In genomic region chrX:74506310-74507115, GRCh38 we compare ENCODE assay signal across 11 cellular contexts.
A peak's percentile ranks its signal among the peaks of the same experiment; 100 is the strongest.
DNase-seq lines count a peak whose midpoint lies in the region; ATAC-seq and TF ChIP-seq lines count a peak whose summit lies in the region.
"Had no signal": no experiment of that assay in that cellular context is flagged by ENCODE, and none has a peak within 500 bp of the region (broad histone marks: within the 10 kb centered on the region; RNA-seq: fewer than 3 reads in every experiment).

No MANE protein-coding gene starts in this region.

- no peak for TF ChIP-seq CTCF in GM12864 (IDR thresholded peaks at IDR 0.05; ENCODE audit: low read depth, low read length, missing control alignments)

- ATAC-seq in GM19328 (IDR thresholded peaks at IDR 0.05; ENCODE audit: unreplicated experiment) = peak; percentile 62
- peak; percentile 96 for ATAC-seq in HG02678 (IDR thresholded peaks at IDR 0.05; ENCODE audit: unreplicated experiment)
- peak; percentile 90 for ATAC-seq in HG03439 (IDR thresholded peaks at IDR 0.05; ENCODE audit: unreplicated experiment)
- ATAC-seq: activated T-cell treated with anti-CD3 and anti-CD28 coated beads, Interleukin-2, amount 50 U/mL, for 4 hours had no signal

- DNase-seq in GM12864 (ENCODE audit: low read depth) (peak; percentile 18), GOT3 (lab: John Stamatoyannopoulos, UW) (no peak), retina (no peak), NCI-H187 treated with DMSO at 0.1 percent for 48 hours (lab: John Stamatoyannopoulos, UW) (no peak), OCI-M2 (lab: John Stamatoyannopoulos, UW; ENCODE audit: unreplicated experiment) (no peak)
- DNase-seq: activated T-cell treated with anti-CD3 and anti-CD28 coated beads, Interleukin-2, amount 50 U/mL, for 4 hours; brain microvascular endothelial cell; MM.1S had no signal

- H3K4me3 ChIP-seq in GM12864 (ENCODE audit: low read depth, low read length) = no peak overlapping the region
